8 cellular contexts compared by ENCODE assay signal in genomic region chr3:18556503-18556902, GRCh38.
DNase-seq lines count a peak whose midpoint lies in the region; ATAC-seq lines count a peak whose summit lies in the region.

No MANE protein-coding gene starts in this region.

- peak; percentile 48 for DNase-seq in activated CD4-positive, CD25-positive, alpha-beta regulatory T cell treated with anti-CD3 and anti-CD28 coated beads, Interleukin-2, amount 50 U/mL, for 72 hours
- DNase-seq in kidney tubule cell (ENCODE audit: low spot score) (peak; percentile 54), NCI-H1694 (lab: John Stamatoyannopoulos, UW) (no peak), NCI-H2107 treated with DMSO at 0.1 percent for 48 hours (lab: John Stamatoyannopoulos, UW; ENCODE audit: unreplicated experiment) (no peak), head of caudate nucleus (no peak), DMS79 (lab: John Stamatoyannopoulos, UW) (no peak)

- intact Hi-C loops in head of caudate nucleus (cut with DNase I), result no loop called here

- ATAC-seq in GM18520 (IDR thresholded peaks at IDR 0.05; ENCODE audit: unreplicated experiment) (peak; percentile 93), HG02973 (IDR thresholded peaks at IDR 0.05; ENCODE audit: unreplicated experiment) (peak; percentile 82)

Comparison
In these comparisons a context has a peak if more than half of its experiments do, and no peak if none do; other contexts are left out.
1. DNase-seq: peak in activated CD4-positive, CD25-positive, alpha-beta regulatory T cell treated with anti-CD3 and anti-CD28 coated beads, Interleukin-2, amount 50 U/mL, for 72 hours (single experiment) and kidney tubule cell (single experiment); none in NCI-H1694 (single experiment), NCI-H2107 treated with DMSO at 0.1 percent for 48 hours (single experiment), head of caudate nucleus (0 of 42) and DMS79 (single experiment).